ENCODE assay signal across 9 cellular contexts in genomic region chr2:75896779-75897366, GRCh38.
DNase-seq lines count a peak whose midpoint lies in the region; ATAC-seq and TF ChIP-seq lines count a peak whose summit lies in the region.
"Had no signal": no experiment of that assay in that cellular context is flagged by ENCODE, and none has a peak within 500 bp of the region (broad histone marks: within the 10 kb centered on the region; RNA-seq: fewer than 3 reads in every experiment).

No MANE protein-coding gene starts in this region.

- peak; percentile 70 for ATAC-seq in GM18519 (IDR thresholded peaks at IDR 0.05; ENCODE audit: low FRiP score, unreplicated experiment)
- ATAC-seq in HG02852 (IDR thresholded peaks at IDR 0.05; ENCODE audit: unreplicated experiment), result peak; percentile 85

- H3K4me1 ChIP-seq in A673 (ENCODE audit: insufficient read depth, low read length, poor library complexity, severe bottlenecking) (no peaks in the 10 kb centered on the region), mesendoderm (ENCODE audit: control insufficient read depth, low read depth, low read length) (no peaks in the 10 kb centered on the region)

- H3K4me3 Mint-ChIP-seq in CD14-positive monocyte, result no peak overlapping the region
- H3K4me3 Mint-ChIP-seq: dendritic cell treated with granulocyte-macrophage colony-stimulating factor and Interleukin-4, amounts not matched to agents 40 ng/mL and 50 ng/mL, for 4 days had no signal

- H3K36me3 Mint-ChIP-seq in CD14-positive monocyte, result no peaks in the 10 kb centered on the region

- H3K27me3 Mint-ChIP-seq in CD14-positive monocyte (ENCODE audit: low read depth in 3 of 3), result peaks cover 0 to 2% (median 0%) of the 10 kb centered on the region in 3 donors
- H3K27me3 Mint-ChIP-seq: dendritic cell treated with granulocyte-macrophage colony-stimulating factor and Interleukin-4, amounts not matched to agents 40 ng/mL and 50 ng/mL, for 4 days had no signal

- CTCF ChIA-PET in A673 (lab: Charles Lee), result interaction anchor here (1.0 kb wide), 2 partner anchors 167 to 702 kb away, joined by 3 to 6 read pairs; no protein-coding TSS in a partner anchor

- in situ Hi-C loops in astrocyte of the cerebellum (cut with HindIII; ENCODE audit: low sequenced_read_pairs), result no loop called here

- H2BK120ac ChIP-seq in mesendoderm (ENCODE audit: low read depth, low read length), result no peak overlapping the region

- H4K5ac ChIP-seq in mesendoderm (ENCODE audit: low read length), result no peak overlapping the region

- BruUV-seq in A673 (replicated peaks; lab: Mats Ljungman, UMichigan), result no TSS peak

- no peak overlapping the region for H2BK15ac ChIP-seq in mesendoderm (replicated peaks; ENCODE audit: low read depth)

- no peaks in the 10 kb centered on the region for H3K36me3 ChIP-seq in A673 (ENCODE audit: insufficient read depth, low read length, poor library complexity, severe bottlenecking)
- no peaks in the 10 kb centered on the region for H3K36me3 ChIP-seq in mesendoderm (ENCODE audit: control insufficient read depth, insufficient read depth, low read length)

- no peak overlapping the region for H3K4me3 ChIP-seq in A673 (ENCODE audit: low read depth, low read length, poor library complexity, severe bottlenecking)
- no peak overlapping the region for H3K4me3 ChIP-seq in astrocyte of the cerebellum (ENCODE audit: low read depth, low read length)
- no peak overlapping the region for H3K4me3 ChIP-seq in mesendoderm (ENCODE audit: low read length)

- DNase-seq in A673 (ENCODE audit: low spot score), result peak; percentile 73
- DNase-seq in NCI-H146 treated with DMSO at 0.1 percent for 48 hours (lab: John Stamatoyannopoulos, UW; ENCODE audit: unreplicated experiment), result peak; percentile 42
- no peak for DNase-seq in astrocyte of the cerebellum (ENCODE audit: low read depth)
- DNase-seq in mesendoderm, result peak; percentile 91
- no peak for DNase-seq in CD14-positive monocyte (ENCODE audit: low spot score)
- DNase-seq in NCI-H2029 treated with DMSO at 0.1 percent for 48 hours (lab: John Stamatoyannopoulos, UW), result no peak

- H2AK5ac ChIP-seq in mesendoderm (ENCODE audit: low read length), result no peak overlapping the region

- WGBS in mesendoderm (ENCODE audit: extremely low coverage, insufficient coverage, low lambda C conversion rate), result 100% methylated on average over 1 of the region's 5 CpGs

- H3K27me3 ChIP-seq in A673 (replicated peaks; ENCODE audit: insufficient read depth, low read depth, low read length, poor library complexity), result no peaks in the 10 kb centered on the region
- no peaks in the 10 kb centered on the region for H3K27me3 ChIP-seq in mesendoderm (ENCODE audit: insufficient read depth, low read length, poor library complexity)

- no peak overlapping the region for H3K4me2 ChIP-seq in mesendoderm (ENCODE audit: low read length)

- H3K9ac ChIP-seq in mesendoderm (ENCODE audit: low read length), result no peak overlapping the region

- POLR2A ChIA-PET in A673 (lab: Charles Lee; ENCODE audit: low non-redundant PET), result no interaction called here

- no peaks in the 10 kb centered on the region for H3K9me3 ChIP-seq in A673 (ENCODE audit: low read depth, low read length, poor library complexity, severe bottlenecking)

- no peak overlapping the region for H3K4ac ChIP-seq in mesendoderm (ENCODE audit: low read depth, low read length)

- H3K27ac ChIP-seq in A673 (ENCODE audit: low read depth, low read length, poor library complexity, severe bottlenecking) (no peak overlapping the region), mesendoderm (ENCODE audit: low read depth, low read length) (no peak overlapping the region)

- no peak overlapping the region for H3K56ac ChIP-seq in mesendoderm (ENCODE audit: low read length)

- no peaks in the 10 kb centered on the region for H3K4me1 Mint-ChIP-seq in CD14-positive monocyte

- no peak overlapping the region for H2BK5ac ChIP-seq in mesendoderm (ENCODE audit: low read length)

- no peak overlapping the region for H3K18ac ChIP-seq in mesendoderm (ENCODE audit: low read length)

- H3K79me1 ChIP-seq in mesendoderm (ENCODE audit: low read length), result no peaks in the 10 kb centered on the region

- intact Hi-C loops in A673 (cut with micrococcal nuclease; ENCODE audit: unreplicated experiment) (loop anchor here (5.0 kb wide), 3 partner anchors 110 to 700 kb away; no protein-coding TSS in a partner anchor), CD14-positive monocyte (cut with micrococcal nuclease) (no loop called here)

- H4K8ac ChIP-seq in mesendoderm (ENCODE audit: low read depth, low read length), result no peak overlapping the region

- H3K23ac ChIP-seq in mesendoderm (ENCODE audit: low read length), result no peak overlapping the region

- no peaks in the 10 kb centered on the region for H3K79me2 ChIP-seq in mesendoderm (ENCODE audit: control insufficient read depth, insufficient read depth, low read length)

- TF ChIP-seq CTCF in A673 (conservative IDR thresholded peaks at IDR 0.05; ENCODE audit: low read depth, low read length), result peak; percentile 78
- peak; percentile 68 for TF ChIP-seq CTCF in astrocyte of the cerebellum (IDR thresholded peaks at IDR 0.05; ENCODE audit: low read depth, low read length, missing control alignments)
- no peak for TF ChIP-seq CTCF in CD14-positive monocyte (IDR thresholded peaks at IDR 0.05)

- peaks cover 0 to 3% (median 0%) of the 10 kb centered on the region in 7 donors for H3K9me3 Mint-ChIP-seq in CD14-positive monocyte
- H3K9me3 Mint-ChIP-seq: dendritic cell treated with granulocyte-macrophage colony-stimulating factor and Interleukin-4, amounts not matched to agents 40 ng/mL and 50 ng/mL, for 4 days had no signal

- H3K27ac Mint-ChIP-seq in CD14-positive monocyte, result no peak overlapping the region
- H3K27ac Mint-ChIP-seq: dendritic cell treated with granulocyte-macrophage colony-stimulating factor and Interleukin-4, amounts not matched to agents 40 ng/mL and 50 ng/mL, for 4 days had no signal

Comparison
In these comparisons a context has a peak if more than half of its experiments do, and no peak if none do; other contexts are left out.
1. DNase-seq: peak in A673 (single experiment), NCI-H146 treated with DMSO at 0.1 percent for 48 hours (single experiment) and mesendoderm (single experiment); none in astrocyte of the cerebellum (single experiment), CD14-positive monocyte (single experiment) and NCI-H2029 treated with DMSO at 0.1 percent for 48 hours (single experiment).